In the genomic region with DNA sequence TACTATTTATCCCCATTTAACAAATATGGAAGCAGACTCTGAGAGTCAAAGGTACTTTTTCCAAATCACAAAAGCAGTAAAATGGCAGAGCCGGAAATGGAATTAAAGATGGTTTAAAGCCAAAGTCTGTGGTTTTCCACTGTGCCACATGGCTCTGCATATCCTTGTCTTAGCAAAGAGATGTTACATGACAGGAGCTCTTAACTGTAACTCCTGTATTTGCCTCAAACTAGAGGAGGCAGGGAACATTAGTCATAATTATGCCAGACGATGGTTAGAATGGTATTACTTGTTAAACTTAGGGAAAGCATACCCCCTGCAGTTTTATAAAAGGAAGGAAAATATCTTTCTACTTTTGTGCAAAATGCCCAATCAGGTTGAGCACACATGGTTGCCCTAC, we compare ENCODE assay signal across 21 cellular contexts. TPM values are rescaled to one million over a fixed set of nuclear protein-coding genes. Genes with fewer than 3 reads are reported as not detected.
DNase-seq lines count a peak whose midpoint lies in the region; ATAC-seq and TF ChIP-seq lines count a peak whose summit lies in the region.
"Had no signal": no experiment of that assay in that cellular context is flagged by ENCODE, and none has a peak within 500 bp of the region (broad histone marks: within the 10 kb centered on the region; RNA-seq: fewer than 3 reads in every experiment).

No MANE protein-coding gene starts in this region.

- H3K27me3 ChIP-seq in BJ (ENCODE audit: control insufficient read depth, insufficient read depth, low read length) = no peaks in the 10 kb centered on the region

- no peaks in the 10 kb centered on the region for H3K36me3 Mint-ChIP-seq in activated CD4-positive, alpha-beta memory T cell treated with anti-CD3 and anti-CD28 coated beads for 36 hours

- POLR2A ChIA-PET in BJ (lab: Charles Lee) = no interaction called here
- POLR2A ChIA-PET in activated CD4-positive, alpha-beta memory T cell treated with anti-CD3 and anti-CD28 coated beads for 36 hours (lab: Charles Lee) = no interaction called here

- no peak overlapping the region for H3K4me3 ChIP-seq in BJ (ENCODE audit: low read depth, low read length)
- H3K4me3 ChIP-seq: A549, K562 had no signal

- H3K36me3 ChIP-seq in BJ (ENCODE audit: control insufficient read depth, insufficient read depth, low read length) = no peaks in the 10 kb centered on the region

- no peaks in the 10 kb centered on the region for H3K9me3 Mint-ChIP-seq in activated CD4-positive, alpha-beta memory T cell treated with anti-CD3 and anti-CD28 coated beads for 36 hours

- no peak for TF ChIP-seq CTCF in BJ (IDR thresholded peaks at IDR 0.05; ENCODE audit: insufficient read depth, low read depth, low read length)

- no peaks in the 10 kb centered on the region for H3K4me1 Mint-ChIP-seq in activated CD4-positive, alpha-beta memory T cell treated with anti-CD3 and anti-CD28 coated beads for 36 hours (ENCODE audit: low read depth)
- H3K4me1 Mint-ChIP-seq: CD8-positive, alpha-beta memory T cell had no signal

- no peak overlapping the region for H3K4me3 Mint-ChIP-seq in activated CD4-positive, alpha-beta memory T cell treated with anti-CD3 and anti-CD28 coated beads for 36 hours
- H3K4me3 Mint-ChIP-seq: CD8-positive, alpha-beta memory T cell had no signal

- peak; percentile 93 for ATAC-seq in SK-N-SH treated with all-trans-retinoic acid at 6 μM for 48 hours
- ATAC-seq: A549, K562, Panc1, Right ventricle myocardium inferior had no signal

- intact Hi-C loops in activated CD4-positive, alpha-beta memory T cell treated with anti-CD3 and anti-CD28 coated beads for 36 hours (cut with micrococcal nuclease) = no loop called here

- CTCF ChIA-PET in BJ (lab: Yijun Ruan, JAX) = no interaction called here
- CTCF ChIA-PET in activated CD4-positive, alpha-beta memory T cell treated with anti-CD3 and anti-CD28 coated beads for 36 hours (lab: Charles Lee) = no interaction called here

- H3K27me3 Mint-ChIP-seq in activated CD4-positive, alpha-beta memory T cell treated with anti-CD3 and anti-CD28 coated beads for 36 hours = no peaks in the 10 kb centered on the region
- H3K27me3 Mint-ChIP-seq: CD8-positive, alpha-beta memory T cell had no signal

- H3K27ac Mint-ChIP-seq in activated CD4-positive, alpha-beta memory T cell treated with anti-CD3 and anti-CD28 coated beads for 36 hours = no peak overlapping the region
- H3K27ac Mint-ChIP-seq: CD8-positive, alpha-beta memory T cell had no signal

- peak; percentile 6 for DNase-seq in BJ (ENCODE audit: low read depth)
- peak; percentile 76 for DNase-seq in M059J (ENCODE audit: low read depth)
- peak; percentile 1 for DNase-seq in myocyte (ENCODE audit: low read depth)
- no peak for DNase-seq in NCI-H1092 treated with DMSO at 0.1 percent for 48 hours (lab: John Stamatoyannopoulos, UW)
- DNase-seq in RKO (ENCODE audit: low spot score) = no peak
- no peak for DNase-seq in globus pallidus (ENCODE audit: low spot score)
- no peak for DNase-seq in activated CD4-positive, alpha-beta memory T cell treated with anti-CD3 and anti-CD28 coated beads for 36 hours
- DNase-seq: CD8-positive, alpha-beta memory T cell; DMS53; HCEC 1CT; NCI-H146; NCI-H2029 treated with DMSO at 0.1 percent for 48 hours; NCI-H2171; NCI-H446 had no signal

TF ChIP-seq in SK-N-SH treated with all-trans-retinoic acid at 6 μM for 48 hours, 23 proteins besides CTCF, POLR2A, EP300 and RAD21:
- TF ChIP-seq GLIS3 (CRISPR knock-in tag; IDR thresholded peaks at IDR 0.05) = no peak
- TF ChIP-seq OSR1 (CRISPR knock-in tag; IDR thresholded peaks at IDR 0.05) = no peak
- TF ChIP-seq TSHZ2 (CRISPR knock-in tag; IDR thresholded peaks at IDR 0.05) = no peak
- TF ChIP-seq ZNF8 (CRISPR knock-in tag; IDR thresholded peaks at IDR 0.05) = no peak
- peak; percentile 90 for TF ChIP-seq ZC3H10 (CRISPR knock-in tag; IDR thresholded peaks at IDR 0.05)
- TF ChIP-seq CSDC2 (CRISPR knock-in tag; IDR thresholded peaks at IDR 0.05) = no peak
- TF ChIP-seq TOX (CRISPR knock-in tag; IDR thresholded peaks at IDR 0.05; ENCODE audit: borderline replicate concordance) = peak; percentile 84

RNA-seq across cellular contexts. Expression of gene MAB21L1, which starts 41.8 kb away (rescaled TPM):
- 65.6 and 67.9 TPM in 2 replicates for polyA plus RNA-seq in BJ (2011; rRNA removed)
- 44.5 and 55.4 TPM in 2 replicates for polyA minus RNA-seq in BJ (2011; rRNA and poly(A)+ RNA removed)
- total RNA-seq in M059J (2014; rRNA removed; shearing (Covaris generic)) = 0.84 and 1.1 TPM in 2 replicates
- total RNA-seq in myocyte = not detected in 2 replicates
- polyA plus RNA-seq in myocyte (2012) = 0.14 TPM
- total RNA-seq in activated CD4-positive, alpha-beta memory T cell treated with anti-CD3 and anti-CD28 coated beads for 36 hours = not detected
- total RNA-seq: CD8-positive, alpha-beta memory T cell; G401; K562; T-helper 1 cell treated with Interleukin-12 subunit alpha and Interleukin-12 subunit beta and Interleukin-4 antibody, amounts not matched to agents 30 ng/mL and 1 ng/mL, for 36 hours had no signal
- polyA plus RNA-seq: A549; CD8-positive, alpha-beta memory T cell; K562 had no signal

Comparison
In these comparisons a context has a peak if more than half of its experiments do, and no peak if none do; other contexts are left out.
1. DNase-seq: peak in BJ (single experiment), M059J (single experiment) and myocyte (single experiment); none in NCI-H1092 treated with DMSO at 0.1 percent for 48 hours (single experiment), RKO (single experiment), globus pallidus (single experiment) and activated CD4-positive, alpha-beta memory T cell treated with anti-CD3 and anti-CD28 coated beads for 36 hours (single experiment).